ENCODE assay signal across 12 cellular contexts in the genomic region with DNA sequence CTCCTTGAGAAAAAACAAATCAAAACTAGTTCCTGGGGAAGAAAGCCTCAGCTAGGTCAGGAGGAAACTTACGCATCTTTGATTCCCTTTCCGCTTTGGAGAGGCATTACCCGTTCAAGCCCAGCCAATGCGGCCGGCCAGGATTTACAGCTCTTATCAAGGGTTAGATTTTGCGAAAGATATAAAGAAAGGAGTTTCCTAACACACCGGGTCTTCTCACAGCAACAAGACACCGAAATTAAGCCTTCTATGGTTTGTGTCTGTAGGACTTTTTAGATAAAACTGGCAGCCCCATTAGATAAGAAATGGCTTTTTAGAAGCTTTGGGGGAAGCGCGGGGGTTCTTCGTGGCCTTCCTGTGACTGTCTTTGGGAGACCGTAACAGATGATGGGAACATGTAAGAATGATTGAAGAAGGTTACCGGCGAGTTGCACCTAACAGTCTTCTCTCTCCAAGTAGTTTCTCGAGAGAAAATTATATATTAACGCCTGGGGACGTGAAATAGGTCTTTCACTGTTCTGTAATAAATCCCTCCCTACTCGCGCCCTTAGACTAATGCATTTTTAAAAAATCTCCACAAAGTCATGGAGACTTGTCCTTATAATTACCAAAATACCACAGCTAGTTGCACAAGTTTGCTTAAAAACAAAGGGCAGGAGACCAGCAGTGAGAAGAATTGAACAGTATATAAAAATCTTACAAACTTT. TPM values are rescaled to one million over a fixed set of nuclear protein-coding genes. Genes with fewer than 3 reads are reported as not detected.
DNase-seq lines count a peak whose midpoint lies in the region; ATAC-seq and TF ChIP-seq lines count a peak whose summit lies in the region.
"Had no signal": no experiment of that assay in that cellular context is flagged by ENCODE, and none has a peak within 500 bp of the region (broad histone marks: within the 10 kb centered on the region; RNA-seq: fewer than 3 reads in every experiment).

No MANE protein-coding gene starts in this region.

- no peaks in the 10 kb centered on the region for H3K9me3 Mint-ChIP-seq in activated CD4-positive, alpha-beta T cell treated with anti-CD3 and anti-CD28 coated beads, Interleukin-2, amount 10 ng/mL, durations not matched to agents 7 days and 5 days

- 12% methylated on average over 19 of the region's 19 CpGs for WGBS in suprapubic skin

- no peak for TF ChIP-seq POLR2A in suprapubic skin (IDR thresholded peaks at IDR 0.05)

- peaks cover 8% of the 10 kb centered on the region for H3K4me1 Mint-ChIP-seq in activated CD4-positive, alpha-beta T cell treated with anti-CD3 and anti-CD28 coated beads, Interleukin-2, amount 10 ng/mL, durations not matched to agents 7 days and 5 days

- CTCF ChIA-PET in activated CD4-positive, alpha-beta T cell treated with anti-CD3 and anti-CD28 coated beads, Interleukin-2, amount 10 ng/mL, durations not matched to agents 7 days and 5 days (lab: Charles Lee), result interaction anchor here (0.6 to 0.7 kb wide), 2 partner anchors 319 to 1692 kb away, joined by 3 read pairs; no protein-coding TSS in a partner anchor

- no peak for TF ChIP-seq EP300 in suprapubic skin (IDR thresholded peaks at IDR 0.05)

- no peaks in the 10 kb centered on the region for H3K9me3 ChIP-seq in iPS-18a (ENCODE audit: control insufficient read depth, low read depth, low read length)
- no peaks in the 10 kb centered on the region for H3K9me3 ChIP-seq in suprapubic skin

- peak overlapping the region; percentile 19 for H3K27ac Mint-ChIP-seq in activated CD4-positive, alpha-beta T cell treated with anti-CD3 and anti-CD28 coated beads, Interleukin-2, amount 10 ng/mL, durations not matched to agents 7 days and 5 days

- no peak for TF ChIP-seq CTCF in WI38 (IDR thresholded peaks at IDR 0.05; ENCODE audit: low read depth, low read length)
- TF ChIP-seq CTCF in suprapubic skin (IDR thresholded peaks at IDR 0.05), result no peak

- H3K4me1 ChIP-seq in iPS-18a (ENCODE audit: control insufficient read depth, low read depth, low read length) (peaks cover 68% of the 10 kb centered on the region), suprapubic skin (peaks cover 45% of the 10 kb centered on the region)

- no peaks in the 10 kb centered on the region for H3K36me3 ChIP-seq in iPS-18a (ENCODE audit: control insufficient read depth, low read depth, low read length)
- H3K36me3 ChIP-seq in suprapubic skin, result no peaks in the 10 kb centered on the region

- peaks cover 3% of the 10 kb centered on the region for H3K36me3 Mint-ChIP-seq in activated CD4-positive, alpha-beta T cell treated with anti-CD3 and anti-CD28 coated beads, Interleukin-2, amount 10 ng/mL, durations not matched to agents 7 days and 5 days (ENCODE audit: low read depth)

- ATAC-seq in GM19395 (IDR thresholded peaks at IDR 0.05; ENCODE audit: unreplicated experiment) (no peak), GM19452 (IDR thresholded peaks at IDR 0.05; ENCODE audit: unreplicated experiment) (no peak)

- H3K4me3 Mint-ChIP-seq in activated CD4-positive, alpha-beta T cell treated with anti-CD3 and anti-CD28 coated beads, Interleukin-2, amount 10 ng/mL, durations not matched to agents 7 days and 5 days, result no peak overlapping the region

- H3K4me3 ChIP-seq in WI38 (ENCODE audit: low read depth, low read length) (0 out of 2 replicates have a peak overlapping the region, but pooled peaks have one; percentile 11), iPS-18a (ENCODE audit: low read length) (peak overlapping the region; percentile 70), suprapubic skin (peak overlapping the region; percentile 55)

- peaks cover 98% of the 10 kb centered on the region for H3K27me3 Mint-ChIP-seq in activated CD4-positive, alpha-beta T cell treated with anti-CD3 and anti-CD28 coated beads, Interleukin-2, amount 10 ng/mL, durations not matched to agents 7 days and 5 days

- H3K27ac ChIP-seq in iPS-18a (ENCODE audit: low read length), result no peak overlapping the region
- H3K27ac ChIP-seq in suprapubic skin, result no peak overlapping the region

- DNase-seq in activated CD4-positive, alpha-beta T cell treated with anti-CD3 and anti-CD28 coated beads, Interleukin-2, amount 10 ng/mL, durations not matched to agents 7 days and 5 days, result no peak
- no peak for DNase-seq in activated CD4-positive, alpha-beta T cell treated with anti-CD3 and anti-CD28 coated beads, Interleukin-2, amount 50 U/mL, for 4 hours
- DNase-seq in suprapubic skin (ENCODE audit: low spot score in 2 of 2) (no peak), NK-92 (lab: John Stamatoyannopoulos, UW; ENCODE audit: unreplicated experiment) (no peak)
- DNase-seq: activated naive CD4-positive, alpha-beta T cell treated with Interleukin-2 at 50 U/mL for 16 hours; NCI-H226; stimulated activated CD4-positive, alpha-beta T cell treated with anti-CD3 and anti-CD28 coated beads, Interleukin-2, amount 100 ng/mL, for 48 hours had no signal

- no peak overlapping the region for H3K9ac ChIP-seq in iPS-18a (ENCODE audit: low read length)

- POLR2A ChIA-PET in activated CD4-positive, alpha-beta T cell treated with anti-CD3 and anti-CD28 coated beads, Interleukin-2, amount 10 ng/mL, durations not matched to agents 7 days and 5 days (lab: Charles Lee), result no interaction called here

- H3K27me3 ChIP-seq in iPS-18a (ENCODE audit: control insufficient read depth, insufficient read depth, low read length) (peaks cover 97% of the 10 kb centered on the region), suprapubic skin (peaks cover 98% of the 10 kb centered on the region)

RNA-seq across cellular contexts. Expression of a gene that starts 1.3 kb away (rescaled TPM):
- total RNA-seq in activated CD4-positive, alpha-beta T cell treated with anti-CD3 and anti-CD28 coated beads, Interleukin-2, amount 10 ng/mL, durations not matched to agents 7 days and 5 days, result not detected
- 1 to 10 TPM in 3 of 4 donors, not detected in 1; 1.1 to 3.3 (median 1.6) TPM for total RNA-seq in suprapubic skin
- total RNA-seq: myocyte had no signal

Comparison
In these comparisons a context has a peak if more than half of its experiments do, and no peak if none do; other contexts are left out.
1. H3K4me3 ChIP-seq: peak in every context shown above with its lines; median percentile 70 in iPS-18a; 55 in suprapubic skin; 11 in WI38.